In genomic region chr6:48280035-48280434, GRCh38 we compare ENCODE assay signal across 24 cellular contexts.
"Had no signal": no experiment of that assay in that cellular context is flagged by ENCODE, and none has a peak within 500 bp of the region (broad histone marks: within the 10 kb centered on the region; RNA-seq: fewer than 3 reads in every experiment).

No MANE protein-coding gene starts in this region.

- H3K27ac ChIP-seq: epithelial cell of prostate, esophagus muscularis mucosa, gastroesophageal sphincter, neural progenitor cell, ovary, right atrium auricular region, sigmoid colon, skin epidermis, suprapubic skin, thyroid gland, uterus had no signal

- H3K27me3 ChIP-seq: esophagus muscularis mucosa, gastroesophageal sphincter, neural progenitor cell, ovary, right atrium auricular region, sigmoid colon, suprapubic skin, thyroid gland, uterus had no signal

- H3K36me3 ChIP-seq: esophagus muscularis mucosa, gastroesophageal sphincter, neural progenitor cell, ovary, right atrium auricular region, sigmoid colon, suprapubic skin, thyroid gland, uterus had no signal

- ATAC-seq: effector memory CD8-positive, alpha-beta T cell; gastroesophageal sphincter; left colon; left ventricle myocardium superior; natural killer cell treated with Interleukin-12 subunit alpha and Interleukin-12 subunit beta and Interleukin-15 and Interleukin-18, amount 100 ng/mL, for 72 hours had no signal

- DNase-seq: effector memory CD8-positive, alpha-beta T cell; foreskin fibroblast; glutamatergic neuron; kidney; left colon; left ventricle myocardium superior; mesenchymal stem cell; midbrain; nucleus accumbens; ovary; sigmoid colon; stimulated activated CD4-positive, alpha-beta T cell treated with anti-CD3 and anti-CD28 coated beads, Interleukin-2, amount 100 ng/mL, for 48 hours; stimulated activated naive CD4-positive, alpha-beta T cell treated with Interleukin-2 at 50 U/mL for 16 hours; thyroid gland; uterus had no signal

- H3K4me3 ChIP-seq: esophagus muscularis mucosa, gastroesophageal sphincter, lung, neural progenitor cell, ovary, right atrium auricular region, sigmoid colon, skin epidermis, suprapubic skin, thyroid gland, uterus had no signal

- H3K4me1 ChIP-seq: esophagus muscularis mucosa, gastroesophageal sphincter, neural progenitor cell, right atrium auricular region, sigmoid colon, suprapubic skin, thyroid gland, uterus had no signal

- H3K9me3 ChIP-seq: esophagus muscularis mucosa, gastroesophageal sphincter, ovary, right atrium auricular region, sigmoid colon, suprapubic skin, thyroid gland, uterus had no signal
